In genomic region chr11:65194564-65194963, GRCh38 we compare ENCODE assay signal across 4 cellular contexts.
TF ChIP-seq lines count a peak whose summit lies in the region.

No MANE protein-coding gene starts in this region.

TF ChIP-seq in SK-N-SH treated with all-trans-retinoic acid at 6 μM for 48 hours, 23 proteins besides CTCF, POLR2A, EP300 and RAD21:
- peak; percentile 88 for TF ChIP-seq ZNF8 (CRISPR knock-in tag; IDR thresholded peaks at IDR 0.05)
- TF ChIP-seq RARB (CRISPR knock-in tag; IDR thresholded peaks at IDR 0.05) = no peak
- no peak for TF ChIP-seq ZNF70 (CRISPR knock-in tag; IDR thresholded peaks at IDR 0.05)
- TF ChIP-seq OSR1 (CRISPR knock-in tag; IDR thresholded peaks at IDR 0.05) = no peak

TF ChIP-seq in SK-N-SH, 30 proteins besides CTCF, POLR2A, EP300 and RAD21 (continues in another document):
- TF ChIP-seq MAX (IDR thresholded peaks at IDR 0.05; ENCODE audit: low read depth) (no peak), FOXM1 (IDR thresholded peaks at IDR 0.05; ENCODE audit: low read depth) (no peak), ELF1 (IDR thresholded peaks at IDR 0.05) (no peak), MXI1 (IDR thresholded peaks at IDR 0.05; ENCODE audit: low read depth, low read length) (no peak), NRF1 (IDR thresholded peaks at IDR 0.05; ENCODE audit: low read depth, low read length) (no peak), SIN3A (IDR thresholded peaks at IDR 0.05; ENCODE audit: borderline replicate concordance, low read depth, low read length) (no peak), GABPA (IDR thresholded peaks at IDR 0.05; ENCODE audit: low read depth) (no peak), JUND (IDR thresholded peaks at IDR 0.05) (no peak)
- TF ChIP-seq, protein P1, sequence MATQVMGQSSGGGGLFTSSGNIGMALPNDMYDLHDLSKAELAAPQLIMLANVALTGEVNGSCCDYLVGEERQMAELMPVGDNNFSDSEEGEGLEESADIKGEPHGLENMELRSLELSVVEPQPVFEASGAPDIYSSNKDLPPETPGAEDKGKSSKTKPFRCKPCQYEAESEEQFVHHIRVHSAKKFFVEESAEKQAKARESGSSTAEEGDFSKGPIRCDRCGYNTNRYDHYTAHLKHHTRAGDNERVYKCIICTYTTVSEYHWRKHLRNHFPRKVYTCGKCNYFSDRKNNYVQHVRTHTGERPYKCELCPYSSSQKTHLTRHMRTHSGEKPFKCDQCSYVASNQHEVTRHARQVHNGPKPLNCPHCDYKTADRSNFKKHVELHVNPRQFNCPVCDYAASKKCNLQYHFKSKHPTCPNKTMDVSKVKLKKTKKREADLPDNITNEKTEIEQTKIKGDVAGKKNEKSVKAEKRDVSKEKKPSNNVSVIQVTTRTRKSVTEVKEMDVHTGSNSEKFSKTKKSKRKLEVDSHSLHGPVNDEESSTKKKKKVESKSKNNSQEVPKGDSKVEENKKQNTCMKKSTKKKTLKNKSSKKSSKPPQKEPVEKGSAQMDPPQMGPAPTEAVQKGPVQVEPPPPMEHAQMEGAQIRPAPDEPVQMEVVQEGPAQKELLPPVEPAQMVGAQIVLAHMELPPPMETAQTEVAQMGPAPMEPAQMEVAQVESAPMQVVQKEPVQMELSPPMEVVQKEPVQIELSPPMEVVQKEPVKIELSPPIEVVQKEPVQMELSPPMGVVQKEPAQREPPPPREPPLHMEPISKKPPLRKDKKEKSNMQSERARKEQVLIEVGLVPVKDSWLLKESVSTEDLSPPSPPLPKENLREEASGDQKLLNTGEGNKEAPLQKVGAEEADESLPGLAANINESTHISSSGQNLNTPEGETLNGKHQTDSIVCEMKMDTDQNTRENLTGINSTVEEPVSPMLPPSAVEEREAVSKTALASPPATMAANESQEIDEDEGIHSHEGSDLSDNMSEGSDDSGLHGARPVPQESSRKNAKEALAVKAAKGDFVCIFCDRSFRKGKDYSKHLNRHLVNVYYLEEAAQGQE (IDR thresholded peaks at IDR 0.05; ENCODE audit: low read depth, low read length) = no peak
- TF ChIP-seq, protein P2, sequence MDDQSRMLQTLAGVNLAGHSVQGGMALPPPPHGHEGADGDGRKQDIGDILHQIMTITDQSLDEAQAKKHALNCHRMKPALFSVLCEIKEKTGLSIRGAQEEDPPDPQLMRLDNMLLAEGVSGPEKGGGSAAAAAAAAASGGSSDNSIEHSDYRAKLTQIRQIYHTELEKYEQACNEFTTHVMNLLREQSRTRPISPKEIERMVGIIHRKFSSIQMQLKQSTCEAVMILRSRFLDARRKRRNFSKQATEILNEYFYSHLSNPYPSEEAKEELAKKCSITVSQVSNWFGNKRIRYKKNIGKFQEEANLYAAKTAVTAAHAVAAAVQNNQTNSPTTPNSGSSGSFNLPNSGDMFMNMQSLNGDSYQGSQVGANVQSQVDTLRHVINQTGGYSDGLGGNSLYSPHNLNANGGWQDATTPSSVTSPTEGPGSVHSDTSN (IDR thresholded peaks at IDR 0.05) = no peak
- TF ChIP-seq, protein P3, sequence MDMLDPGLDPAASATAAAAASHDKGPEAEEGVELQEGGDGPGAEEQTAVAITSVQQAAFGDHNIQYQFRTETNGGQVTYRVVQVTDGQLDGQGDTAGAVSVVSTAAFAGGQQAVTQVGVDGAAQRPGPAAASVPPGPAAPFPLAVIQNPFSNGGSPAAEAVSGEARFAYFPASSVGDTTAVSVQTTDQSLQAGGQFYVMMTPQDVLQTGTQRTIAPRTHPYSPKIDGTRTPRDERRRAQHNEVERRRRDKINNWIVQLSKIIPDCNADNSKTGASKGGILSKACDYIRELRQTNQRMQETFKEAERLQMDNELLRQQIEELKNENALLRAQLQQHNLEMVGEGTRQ (IDR thresholded peaks at IDR 0.05; ENCODE audit: borderline replicate concordance, low read depth, low read length) = no peak

TF ChIP-seq in HEK293, 187 proteins besides CTCF, POLR2A, EP300 and RAD21:
- no peak for TF ChIP-seq ZNF600 (tag by site-specific recombination; IDR thresholded peaks at IDR 0.05)
- TF ChIP-seq YY2 (tag by site-specific recombination; IDR thresholded peaks at IDR 0.05) = no peak
- peak; percentile 73 for TF ChIP-seq ZNF10 (tag by site-specific recombination; IDR thresholded peaks at IDR 0.05)
- TF ChIP-seq, protein P4, sequence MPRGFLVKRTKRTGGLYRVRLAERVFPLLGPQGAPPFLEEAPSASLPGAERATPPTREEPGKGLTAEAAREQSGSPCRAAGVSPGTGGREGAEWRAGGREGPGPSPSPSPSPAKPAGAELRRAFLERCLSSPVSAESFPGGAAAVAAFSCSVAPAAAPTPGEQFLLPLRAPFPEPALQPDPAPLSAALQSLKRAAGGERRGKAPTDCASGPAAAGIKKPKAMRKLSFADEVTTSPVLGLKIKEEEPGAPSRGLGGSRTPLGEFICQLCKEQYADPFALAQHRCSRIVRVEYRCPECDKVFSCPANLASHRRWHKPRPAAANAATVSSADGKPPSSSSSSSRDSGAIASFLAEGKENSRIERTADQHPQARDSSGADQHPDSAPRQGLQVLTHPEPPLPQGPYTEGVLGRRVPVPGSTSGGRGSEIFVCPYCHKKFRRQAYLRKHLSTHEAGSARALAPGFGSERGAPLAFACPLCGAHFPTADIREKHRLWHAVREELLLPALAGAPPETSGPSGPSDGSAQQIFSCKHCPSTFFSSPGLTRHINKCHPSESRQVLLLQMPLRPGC (tag by site-specific recombination; IDR thresholded peaks at IDR 0.05) = no peak
- TF ChIP-seq TSHZ1 (tag by site-specific recombination; IDR thresholded peaks at IDR 0.05; ENCODE audit: borderline replicate concordance) = no peak
- TF ChIP-seq ZNF146 (tag by site-specific recombination; IDR thresholded peaks at IDR 0.05) = peak; percentile 13; the same call in 1 of the 2 replicates
- TF ChIP-seq KLF1 (tag by site-specific recombination; IDR thresholded peaks at IDR 0.05) = no peak

TF ChIP-seq in GM12878, 131 proteins besides CTCF, POLR2A, EP300 and RAD21:
- no peak for TF ChIP-seq SRF (IDR thresholded peaks at IDR 0.05; ENCODE audit: low read depth in 2 of 2, low read length in 2 of 2)
- TF ChIP-seq, protein P5, sequence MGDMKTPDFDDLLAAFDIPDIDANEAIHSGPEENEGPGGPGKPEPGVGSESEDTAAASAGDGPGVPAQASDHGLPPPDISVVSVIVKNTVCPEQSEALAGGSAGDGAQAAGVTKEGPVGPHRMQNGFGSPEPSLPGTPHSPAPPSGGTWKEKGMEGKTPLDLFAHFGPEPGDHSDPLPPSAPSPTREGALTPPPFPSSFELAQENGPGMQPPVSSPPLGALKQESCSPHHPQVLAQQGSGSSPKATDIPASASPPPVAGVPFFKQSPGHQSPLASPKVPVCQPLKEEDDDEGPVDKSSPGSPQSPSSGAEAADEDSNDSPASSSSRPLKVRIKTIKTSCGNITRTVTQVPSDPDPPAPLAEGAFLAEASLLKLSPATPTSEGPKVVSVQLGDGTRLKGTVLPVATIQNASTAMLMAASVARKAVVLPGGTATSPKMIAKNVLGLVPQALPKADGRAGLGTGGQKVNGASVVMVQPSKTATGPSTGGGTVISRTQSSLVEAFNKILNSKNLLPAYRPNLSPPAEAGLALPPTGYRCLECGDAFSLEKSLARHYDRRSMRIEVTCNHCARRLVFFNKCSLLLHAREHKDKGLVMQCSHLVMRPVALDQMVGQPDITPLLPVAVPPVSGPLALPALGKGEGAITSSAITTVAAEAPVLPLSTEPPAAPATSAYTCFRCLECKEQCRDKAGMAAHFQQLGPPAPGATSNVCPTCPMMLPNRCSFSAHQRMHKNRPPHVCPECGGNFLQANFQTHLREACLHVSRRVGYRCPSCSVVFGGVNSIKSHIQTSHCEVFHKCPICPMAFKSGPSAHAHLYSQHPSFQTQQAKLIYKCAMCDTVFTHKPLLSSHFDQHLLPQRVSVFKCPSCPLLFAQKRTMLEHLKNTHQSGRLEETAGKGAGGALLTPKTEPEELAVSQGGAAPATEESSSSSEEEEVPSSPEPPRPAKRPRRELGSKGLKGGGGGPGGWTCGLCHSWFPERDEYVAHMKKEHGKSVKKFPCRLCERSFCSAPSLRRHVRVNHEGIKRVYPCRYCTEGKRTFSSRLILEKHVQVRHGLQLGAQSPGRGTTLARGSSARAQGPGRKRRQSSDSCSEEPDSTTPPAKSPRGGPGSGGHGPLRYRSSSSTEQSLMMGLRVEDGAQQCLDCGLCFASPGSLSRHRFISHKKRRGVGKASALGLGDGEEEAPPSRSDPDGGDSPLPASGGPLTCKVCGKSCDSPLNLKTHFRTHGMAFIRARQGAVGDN (IDR thresholded peaks at IDR 0.05) = no peak
- TF ChIP-seq ZBED1 (IDR thresholded peaks at IDR 0.05; ENCODE audit: borderline replicate concordance) = no peak
- TF ChIP-seq, protein P6, sequence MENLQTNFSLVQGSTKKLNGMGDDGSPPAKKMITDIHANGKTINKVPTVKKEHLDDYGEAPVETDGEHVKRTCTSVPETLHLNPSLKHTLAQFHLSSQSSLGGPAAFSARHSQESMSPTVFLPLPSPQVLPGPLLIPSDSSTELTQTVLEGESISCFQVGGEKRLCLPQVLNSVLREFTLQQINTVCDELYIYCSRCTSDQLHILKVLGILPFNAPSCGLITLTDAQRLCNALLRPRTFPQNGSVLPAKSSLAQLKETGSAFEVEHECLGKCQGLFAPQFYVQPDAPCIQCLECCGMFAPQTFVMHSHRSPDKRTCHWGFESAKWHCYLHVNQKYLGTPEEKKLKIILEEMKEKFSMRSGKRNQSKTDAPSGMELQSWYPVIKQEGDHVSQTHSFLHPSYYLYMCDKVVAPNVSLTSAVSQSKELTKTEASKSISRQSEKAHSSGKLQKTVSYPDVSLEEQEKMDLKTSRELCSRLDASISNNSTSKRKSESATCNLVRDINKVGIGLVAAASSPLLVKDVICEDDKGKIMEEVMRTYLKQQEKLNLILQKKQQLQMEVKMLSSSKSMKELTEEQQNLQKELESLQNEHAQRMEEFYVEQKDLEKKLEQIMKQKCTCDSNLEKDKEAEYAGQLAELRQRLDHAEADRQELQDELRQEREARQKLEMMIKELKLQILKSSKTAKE (IDR thresholded peaks at IDR 0.05; ENCODE audit: low read depth, poor library complexity, severe bottlenecking) = no peak
- no peak for TF ChIP-seq HDAC2 (IDR thresholded peaks at IDR 0.05)
- TF ChIP-seq SMARCA5 (IDR thresholded peaks at IDR 0.05) = no peak
- TF ChIP-seq NFIC (IDR thresholded peaks at IDR 0.05; ENCODE audit: low read depth, low read length) = no peak
- TF ChIP-seq EED (IDR thresholded peaks at IDR 0.05; ENCODE audit: low read depth) = no peak
- no peak for TF ChIP-seq BCLAF1 (IDR thresholded peaks at IDR 0.05)
- TF ChIP-seq BACH1 (IDR thresholded peaks at IDR 0.05; ENCODE audit: borderline replicate concordance) = no peak
- no peak for TF ChIP-seq ETV6 (conservative IDR thresholded peaks at IDR 0.05 in 1 of 2, IDR thresholded peaks at IDR 0.05 in 1 of 2; ENCODE audit: borderline replicate concordance in 1 of 2, low read depth in 1 of 2)
- TF ChIP-seq CEBPZ (IDR thresholded peaks at IDR 0.05; ENCODE audit: low read depth, low read length) = no peak
- TF ChIP-seq SP1 (IDR thresholded peaks at IDR 0.05; ENCODE audit: low read depth, low read length) = no peak
- TF ChIP-seq NBN (IDR thresholded peaks at IDR 0.05) = no peak
- no peak for TF ChIP-seq CREB1 (IDR thresholded peaks at IDR 0.05; ENCODE audit: low read depth)
TF ChIP-seq in GM12878: peak in this region for 0.
